ENCODE assay signal across 24 cellular contexts in the genomic region with DNA sequence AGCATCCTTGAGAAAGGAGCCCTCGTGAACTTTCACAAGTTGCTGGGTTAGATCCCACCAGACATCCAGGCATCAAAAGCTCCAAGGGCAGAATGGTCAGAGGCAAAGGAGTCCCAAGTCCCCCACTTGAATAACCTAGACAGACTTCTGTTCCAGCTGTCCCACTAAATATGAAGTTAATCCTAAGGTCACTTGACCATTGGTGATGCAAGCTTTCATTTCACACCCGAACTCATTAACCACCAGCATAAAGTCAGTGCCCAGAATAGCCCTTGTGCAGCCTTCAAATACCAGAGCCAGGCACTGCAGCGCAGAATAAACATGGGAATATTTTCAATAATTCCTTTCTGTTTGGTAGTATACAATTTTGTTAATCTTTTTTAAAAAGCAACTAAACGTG.
"Had no signal": no experiment of that assay in that cellular context is flagged by ENCODE, and none has a peak within 500 bp of the region (broad histone marks: within the 10 kb centered on the region; RNA-seq: fewer than 3 reads in every experiment).

No MANE protein-coding gene starts in this region.

- H3K4me1 ChIP-seq: gastrocnemius medialis, left lung had no signal

- H3K27ac ChIP-seq: coronary artery, gastrocnemius medialis, left lung, ovary, tibial nerve had no signal

- H3K27me3 ChIP-seq: gastrocnemius medialis, left lung, ovary, tibial nerve had no signal

- H3K4me3 ChIP-seq: coronary artery, gastrocnemius medialis, left lung, mucosa of descending colon, ovary, tibial nerve had no signal

- ATAC-seq: activated T-helper 17 cell treated with anti-CD3 and anti-CD28 coated beads, Interleukin-2, amount 50 U/mL, for 72 hours; esophagus mucosa; gastrocnemius medialis; left lung; mucosa of descending colon; naive thymus-derived CD8-positive, alpha-beta T cell; SK-N-SH treated with all-trans-retinoic acid at 6 μM for 48 hours; stimulated activated naive CD8-positive, alpha-beta T cell treated with anti-CD3 and anti-CD28 coated beads, Interleukin-15, Interleukin-2, amounts not matched to agents 100 U/mL and 50 U/mL, for 24 hours; T-cell had no signal

- DNase-seq: activated B cell treated with CpG ODN at 0.5 μM for 24 hours; activated CD4-positive, alpha-beta memory T cell treated with anti-CD3 and anti-CD28 coated beads for 36 hours; activated CD4-positive, alpha-beta T cell treated with anti-CD3 and anti-CD28 coated beads for 4 hours; activated naive CD4-positive, alpha-beta T cell; activated naive CD8-positive, alpha-beta T cell treated with anti-CD3 and anti-CD28 coated beads, Interleukin-2, amount 10 ng/mL, durations not matched to agents 7 days and 5 days; activated T-cell treated with anti-CD3 and anti-CD28 coated beads for 4 hours; amygdala; central memory CD4-positive, alpha-beta T cell; gastrocnemius medialis; left lung; mucosa of descending colon; naive thymus-derived CD8-positive, alpha-beta T cell; ovary; stimulated activated CD4-positive, alpha-beta T cell treated with anti-CD3 and anti-CD28 coated beads, Interleukin-12 subunit alpha, Interleukin-12 subunit beta, amount 100 ng/mL, for 4 hours; stimulated activated CD4-positive, alpha-beta T cell treated with anti-CD3 and anti-CD28 coated beads, Interleukin-1b, Interleukin-23, amount 100 ng/mL, for 48 hours; stimulated activated CD8-positive, alpha-beta memory T cell treated with anti-CD3 and anti-CD28 coated beads, Interleukin-4, amount 100 ng/mL, for 48 hours; stimulated activated naive CD8-positive, alpha-beta T cell treated with anti-CD3 and anti-CD28 coated beads, Interleukin-15, Interleukin-2, amounts not matched to agents 100 U/mL and 50 U/mL, for 24 hours; substantia nigra; T-cell had no signal

- H3K9me3 ChIP-seq: gastrocnemius medialis, left lung, mucosa of descending colon, ovary, tibial nerve had no signal

- H3K36me3 ChIP-seq: ovary had no signal
